In genomic region chr11:83256602-83257340, GRCh38 we compare ENCODE assay signal across 19 cellular contexts. TPM values are rescaled to one million over a fixed set of nuclear protein-coding genes. Genes with fewer than 3 reads are reported as not detected.
DNase-seq lines count a peak whose midpoint lies in the region; ATAC-seq and FAIRE-seq lines count a peak whose summit lies in the region.
"Had no signal": no experiment of that assay in that cellular context is flagged by ENCODE, and none has a peak within 500 bp of the region (broad histone marks: within the 10 kb centered on the region; RNA-seq: fewer than 3 reads in every experiment).

No MANE protein-coding gene starts in this region.

- WGBS in small intestine, 3 donors = 35 to 51% (median 50%) methylated on average over 3 of the region's 3 CpGs

- no peaks in the 10 kb centered on the region for H3K9me3 ChIP-seq in small intestine (ENCODE audit: control insufficient read depth, low read depth)
- H3K9me3 ChIP-seq: Peyer's patch had no signal

- H3K9me3 Mint-ChIP-seq in T-cell = no peaks in the 10 kb centered on the region
- H3K9me3 Mint-ChIP-seq: activated T-helper 2 cell treated with anti-CD3 and anti-CD28 coated beads, Interferon-gamma antibody, Interleukin-2, Interleukin-4, amounts not matched to agents 10 μg/mL and 5 μg/mL and 100 μg/mL, durations not matched to agents 14 hours and 24 hours and 36 hours; stimulated activated naive CD8-positive, alpha-beta T cell treated with anti-CD3 and anti-CD28 coated beads, Interleukin-15, Interleukin-2, amounts not matched to agents 100 ng/mL and 50 ng/mL, for 24 hours had no signal

- H3K36me3 Mint-ChIP-seq in T-cell = peaks cover 13% of the 10 kb centered on the region

- ATAC-seq in esophagus mucosa (peak; percentile 79), HG03460 (IDR thresholded peaks at IDR 0.05; ENCODE audit: unreplicated experiment) (no peak), T-cell (replicated peaks in 1 of 4) (no peak)
- ATAC-seq: activated CD8-positive, alpha-beta memory T cell treated with anti-CD3 and anti-CD28 coated beads, Interleukin-2, amount 10 ng/mL, durations not matched to agents 7 days and 5 days had no signal

- no peak overlapping the region for H3K4me3 ChIP-seq in small intestine (ENCODE audit: low read depth in 1 of 2, low read length in 2 of 2)
- H3K4me3 ChIP-seq: Peyer's patch had no signal

- no peak overlapping the region for H3K4me3 Mint-ChIP-seq in T-cell
- H3K4me3 Mint-ChIP-seq: activated CD8-positive, alpha-beta memory T cell treated with anti-CD3 and anti-CD28 coated beads, Interleukin-2, amount 10 ng/mL, durations not matched to agents 7 days and 5 days; stimulated activated naive CD8-positive, alpha-beta T cell treated with anti-CD3 and anti-CD28 coated beads, Interleukin-15, Interleukin-2, amounts not matched to agents 100 ng/mL and 50 ng/mL, for 24 hours had no signal

- CTCF ChIA-PET in T-cell (lab: Charles Lee) = no interaction called here

- no peak for FAIRE-seq in small intestine (lab: Jason Lieb, UNC)
- FAIRE-seq: kidney had no signal

- peaks cover 0 to 3% of the 10 kb centered on the region in 2 donors for H3K4me1 ChIP-seq in small intestine (ENCODE audit: control insufficient read depth in 2 of 2, insufficient read depth in 1 of 2, low read depth in 1 of 2, low read length in 1 of 2)

- H3K27ac ChIP-seq in small intestine (ENCODE audit: low read depth in 1 of 2, low read length in 1 of 2) = peak overlapping the region in 1 of 2 donors; percentile 4

- peaks cover 0 to 2% of the 10 kb centered on the region in 2 donors for H3K36me3 ChIP-seq in small intestine (ENCODE audit: control insufficient read depth in 2 of 2, insufficient read depth in 2 of 2, low read length in 2 of 2)

- peak overlapping the region in 1 of 2 donors; percentile 13 for H3K27ac Mint-ChIP-seq in T-cell
- H3K27ac Mint-ChIP-seq: activated CD8-positive, alpha-beta memory T cell treated with anti-CD3 and anti-CD28 coated beads, Interleukin-2, amount 10 ng/mL, durations not matched to agents 7 days and 5 days; activated T-helper 2 cell treated with anti-CD3 and anti-CD28 coated beads, Interferon-gamma antibody, Interleukin-2, Interleukin-4, amounts not matched to agents 10 μg/mL and 5 μg/mL and 100 μg/mL, durations not matched to agents 14 hours and 24 hours and 36 hours; stimulated activated naive CD8-positive, alpha-beta T cell treated with anti-CD3 and anti-CD28 coated beads, Interleukin-15, Interleukin-2, amounts not matched to agents 100 ng/mL and 50 ng/mL, for 24 hours had no signal

- no peaks in the 10 kb centered on the region for H3K27me3 ChIP-seq in small intestine (ENCODE audit: control insufficient read depth in 2 of 2, insufficient read depth in 2 of 2, low read length in 2 of 2)
- H3K27me3 ChIP-seq: Peyer's patch had no signal

- POLR2A ChIA-PET in T-cell (lab: Charles Lee) = interaction anchor here in 1 of 2 donors (1.1 kb wide), 1 partner anchor 357 kb away, joined by 3 read pairs; the partner anchor contains the start of gene PRCP

- DNase-seq in DMS53 (lab: John Stamatoyannopoulos, UW) (peak; percentile 82), NCI-H82 treated with DMSO at 0.1 percent for 48 hours (lab: John Stamatoyannopoulos, UW; ENCODE audit: unreplicated experiment) (peak; percentile 59), small intestine (peak; percentile 88), T-cell (no peak), DMS 273 treated with DMSO at 0.1 percent for 48 hours (lab: John Stamatoyannopoulos, UW) (no peak)
- DNase-seq: activated CD8-positive, alpha-beta memory T cell treated with anti-CD3 and anti-CD28 coated beads, Interleukin-2, amount 10 ng/mL, durations not matched to agents 7 days and 5 days; amniotic stem cell; kidney; NCI-H1417 treated with DMSO at 0.1 percent for 48 hours; NCI-H2171 treated with DMSO at 0.1 percent for 48 hours; NCI-H748 treated with DMSO at 0.1 percent for 48 hours; Peyer's patch; right cardiac atrium; stimulated activated CD4-positive, alpha-beta T cell treated with anti-CD3 and anti-CD28 coated beads, Interleukin-1b, Interleukin-23, amount 100 ng/mL, for 48 hours; T1000 had no signal

- no peaks in the 10 kb centered on the region for H3K27me3 Mint-ChIP-seq in T-cell
- H3K27me3 Mint-ChIP-seq: activated CD8-positive, alpha-beta memory T cell treated with anti-CD3 and anti-CD28 coated beads, Interleukin-2, amount 10 ng/mL, durations not matched to agents 7 days and 5 days; stimulated activated naive CD8-positive, alpha-beta T cell treated with anti-CD3 and anti-CD28 coated beads, Interleukin-15, Interleukin-2, amounts not matched to agents 100 ng/mL and 50 ng/mL, for 24 hours had no signal

- no peaks in the 10 kb centered on the region for H3K4me1 Mint-ChIP-seq in T-cell
- H3K4me1 Mint-ChIP-seq: activated CD8-positive, alpha-beta memory T cell treated with anti-CD3 and anti-CD28 coated beads, Interleukin-2, amount 10 ng/mL, durations not matched to agents 7 days and 5 days had no signal

RNA-seq across cellular contexts. Expression of gene CCDC90B, which starts 29.4 kb away (rescaled TPM):
- total RNA-seq in esophagus mucosa (20.5 TPM), T-cell (10 to 100 TPM; 24.3 to 34.4 (median 30.8) TPM)
- polyA plus RNA-seq in small intestine = 10 to 100 TPM; 35.5 to 60.4 (median 40.3) TPM

Comparison
In these comparisons a context has a peak if more than half of its experiments do, and no peak if none do; other contexts are left out.
1. DNase-seq: peak in DMS53 (single experiment), NCI-H82 treated with DMSO at 0.1 percent for 48 hours (single experiment) and small intestine (single experiment); none in T-cell (0 of 34) and DMS 273 treated with DMSO at 0.1 percent for 48 hours (single experiment).